In the genomic region with DNA sequence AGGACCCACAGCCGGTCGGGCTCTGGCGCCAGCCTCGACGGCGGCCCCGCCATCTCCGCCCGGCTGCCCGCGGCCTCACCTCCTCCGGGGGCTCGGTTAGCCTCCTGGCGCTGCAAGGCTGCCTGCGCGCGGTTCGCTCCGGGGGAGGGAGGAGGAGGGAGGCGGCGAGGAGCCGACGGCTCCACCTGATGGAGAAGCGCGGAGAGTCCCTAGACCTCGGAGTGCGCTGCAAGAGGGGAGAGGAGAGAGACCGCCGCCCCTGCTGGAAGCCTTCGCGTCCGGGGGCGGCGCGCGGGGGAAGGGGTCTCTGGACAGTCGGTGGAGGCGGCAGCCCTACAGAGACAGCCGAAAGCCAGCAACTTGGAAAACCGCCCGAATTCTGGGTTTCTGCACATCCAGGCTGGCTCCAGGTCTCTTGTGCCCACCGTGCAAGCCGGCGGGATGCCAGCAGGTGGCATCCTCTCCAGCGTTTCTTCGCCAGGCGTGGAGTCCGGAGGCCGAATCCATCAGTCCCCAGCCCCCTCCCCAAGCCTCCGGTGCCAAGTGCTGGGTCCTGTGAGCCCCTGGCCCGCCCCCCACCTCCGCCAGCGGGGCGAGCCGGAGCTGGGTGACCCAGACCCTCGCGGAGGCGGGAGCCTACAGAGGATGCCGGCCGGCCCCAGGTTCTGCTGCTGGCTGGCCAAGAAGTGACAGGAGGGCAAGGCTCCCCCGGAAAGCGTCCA, we compare ENCODE assay signal across 8 cellular contexts. TPM values are rescaled to one million over a fixed set of nuclear protein-coding genes. Genes with fewer than 3 reads are reported as not detected.
A peak's percentile ranks its signal among the peaks of the same experiment; 100 is the strongest.
DNase-seq lines count a peak whose midpoint lies in the region; ATAC-seq lines count a peak whose summit lies in the region.

No MANE protein-coding gene starts in this region.

- no peaks in the 10 kb centered on the region for H3K9me3 ChIP-seq in iPS-18c (ENCODE audit: control insufficient read depth, insufficient read depth, low read length)

- no peak overlapping the region for H3K4me3 Mint-ChIP-seq in activated T-cell treated with anti-CD3 and anti-CD28 coated beads, Interleukin-2, amount 50 U/mL, for 72 hours

- no peaks in the 10 kb centered on the region for H3K4me1 Mint-ChIP-seq in activated T-cell treated with anti-CD3 and anti-CD28 coated beads, Interleukin-2, amount 50 U/mL, for 72 hours (ENCODE audit: low read depth)

- peak overlapping the region; percentile 47 for H3K4me3 ChIP-seq in iPS-18c (ENCODE audit: insufficient read depth, low read depth, low read length)
- peak overlapping the region; percentile 27 for H3K4me3 ChIP-seq in urinary bladder (ENCODE audit: low read depth, low read length)

- ATAC-seq in activated T-cell treated with anti-CD3 and anti-CD28 coated beads, Interleukin-2, amount 50 U/mL, for 72 hours (replicated peaks in 1 of 2) = peak; percentile 39
- no peak for ATAC-seq in HG03521 (IDR thresholded peaks at IDR 0.05; ENCODE audit: unreplicated experiment)

- no peaks in the 10 kb centered on the region for H3K4me1 ChIP-seq in urinary bladder (ENCODE audit: insufficient read depth)

- no peak overlapping the region for H3K27ac Mint-ChIP-seq in activated T-cell treated with anti-CD3 and anti-CD28 coated beads, Interleukin-2, amount 50 U/mL, for 72 hours

- peaks cover 14% of the 10 kb centered on the region for H3K27me3 Mint-ChIP-seq in activated T-cell treated with anti-CD3 and anti-CD28 coated beads, Interleukin-2, amount 50 U/mL, for 72 hours (ENCODE audit: low read depth)

- H3K9me3 Mint-ChIP-seq in activated T-cell treated with anti-CD3 and anti-CD28 coated beads, Interleukin-2, amount 50 U/mL, for 72 hours = no peaks in the 10 kb centered on the region

- peak; percentile 54 for DNase-seq in DMS153 (lab: John Stamatoyannopoulos, UW)
- DNase-seq in LHCN-M2 (ENCODE audit: low read depth) = peak; percentile 31
- DNase-seq in activated T-cell treated with anti-CD3 and anti-CD28 coated beads, Interleukin-2, amount 50 U/mL, for 72 hours = peak in 1 of 2 donors; percentile 2
- no peak for DNase-seq in AML-193 (lab: John Stamatoyannopoulos, UW)
- no peak for DNase-seq in HuH-7 (ENCODE audit: low spot score)

- WGBS in urinary bladder = 3% methylated on average over 62 of the region's 62 CpGs

- H3K36me3 ChIP-seq in urinary bladder (ENCODE audit: insufficient read depth) = no peaks in the 10 kb centered on the region

- no peak overlapping the region for H3K27ac ChIP-seq in urinary bladder (ENCODE audit: low read depth)

- H3K36me3 Mint-ChIP-seq in activated T-cell treated with anti-CD3 and anti-CD28 coated beads, Interleukin-2, amount 50 U/mL, for 72 hours (ENCODE audit: insufficient read depth in 2 of 2) = no peaks in the 10 kb centered on the region

RNA-seq across cellular contexts. Expression of gene KIRREL3, which starts 2.9 kb away (rescaled TPM):
- total RNA-seq in LHCN-M2 (2014; rRNA removed) (2.1 and 2.8 TPM in 2 replicates), urinary bladder (1.0 TPM)
- 14.2 TPM for polyA plus RNA-seq in LHCN-M2 (2012)
- not detected for total RNA-seq in activated T-cell treated with anti-CD3 and anti-CD28 coated beads, Interleukin-2, amount 50 U/mL, for 72 hours
- 0.80 TPM for polyA plus RNA-seq in urinary bladder

Comparison
In these comparisons a context has a peak if more than half of its experiments do, and no peak if none do; other contexts are left out.
1. DNase-seq: peak in DMS153 (single experiment) and LHCN-M2 (single experiment); none in AML-193 (0 of 2) and HuH-7 (single experiment).